In genomic region chr16:20439820-20440231, GRCh38 we compare ENCODE assay signal across 15 cellular contexts. TPM values are rescaled to one million over a fixed set of nuclear protein-coding genes. Genes with fewer than 3 reads are reported as not detected.
"Had no signal": no experiment of that assay in that cellular context is flagged by ENCODE, and none has a peak within 500 bp of the region (broad histone marks: within the 10 kb centered on the region; RNA-seq: fewer than 3 reads in every experiment).

No MANE protein-coding gene starts in this region.

RNA-seq across cellular contexts. Expression of gene ACSM2A, which starts 11.5 kb away (rescaled TPM):
- total RNA-seq: activated CD4-positive, alpha-beta memory T cell treated with anti-CD3 and anti-CD28 coated beads, Interleukin-2, amount 10 ng/mL, durations not matched to agents 7 days and 5 days; endothelial cell of umbilical vein; fibroblast of lung; frontal cortex; naive thymus-derived CD4-positive, alpha-beta T cell; posterior vena cava; RPMI7951; SJSA1; skeletal muscle tissue; T-helper 2 cell treated with Interferon-gamma antibody and Interleukin-4, amounts not matched to agents 100 ng/mL and 5 ng/mL, for 36 hours; urinary bladder; WTC11 had no signal
- polyA plus RNA-seq: fibroblast of lung; keratinocyte; naive thymus-derived CD4-positive, alpha-beta T cell had no signal

RNA-seq across cellular contexts. Expression of gene ACSM5, which starts 30.5 kb away (rescaled TPM):
- total RNA-seq: activated CD4-positive, alpha-beta memory T cell treated with anti-CD3 and anti-CD28 coated beads, Interleukin-2, amount 10 ng/mL, durations not matched to agents 7 days and 5 days; endothelial cell of umbilical vein; fibroblast of lung; naive thymus-derived CD4-positive, alpha-beta T cell; RPMI7951; SJSA1; T-helper 2 cell treated with Interferon-gamma antibody and Interleukin-4, amounts not matched to agents 100 ng/mL and 5 ng/mL, for 36 hours had no signal
- polyA plus RNA-seq: keratinocyte; naive thymus-derived CD4-positive, alpha-beta T cell had no signal

RNA-seq across cellular contexts. Expression of gene PDILT, which starts 35.3 kb away (rescaled TPM):
- total RNA-seq: activated CD4-positive, alpha-beta memory T cell treated with anti-CD3 and anti-CD28 coated beads, Interleukin-2, amount 10 ng/mL, durations not matched to agents 7 days and 5 days; endothelial cell of umbilical vein; fibroblast of lung; frontal cortex; lung microvascular endothelial cell; naive thymus-derived CD4-positive, alpha-beta T cell; posterior vena cava; RPMI7951; SJSA1; skeletal muscle tissue; subcutaneous adipose tissue; T-helper 2 cell treated with Interferon-gamma antibody and Interleukin-4, amounts not matched to agents 100 ng/mL and 5 ng/mL, for 36 hours; urinary bladder; WTC11 had no signal
- polyA plus RNA-seq: endothelial cell of umbilical vein; fibroblast of lung; keratinocyte; naive thymus-derived CD4-positive, alpha-beta T cell; urinary bladder had no signal
